8 cellular contexts compared by ENCODE assay signal in genomic region chr22:38398609-38399401, GRCh38. TPM values are rescaled to one million over a fixed set of nuclear protein-coding genes. Genes with fewer than 3 reads are reported as not detected.
DNase-seq lines count a peak whose midpoint lies in the region; ATAC-seq, FAIRE-seq and TF ChIP-seq lines count a peak whose summit lies in the region.

No MANE protein-coding gene starts in this region.

- H3K4me1 Mint-ChIP-seq in T-helper 2 cell treated with Interferon-gamma antibody and Interleukin-4, amounts not matched to agents 5 μg/mL and 100 μg/mL, for 36 hours (ENCODE audit: low read depth): peaks cover 35% of the 10 kb centered on the region
- peaks cover 16% of the 10 kb centered on the region for H3K4me1 Mint-ChIP-seq in astrocyte (ENCODE audit: low read depth, unreplicated experiment)

- ATAC-seq in GM21786 (IDR thresholded peaks at IDR 0.05; ENCODE audit: unreplicated experiment) (peak; percentile 41), GM19328 (IDR thresholded peaks at IDR 0.05; ENCODE audit: unreplicated experiment) (no peak)

- peak overlapping the region; percentile 75 for H2AFZ ChIP-seq in astrocyte (ENCODE audit: low read depth, low read length)

- no peaks in the 10 kb centered on the region for H3K36me3 Mint-ChIP-seq in T-helper 2 cell treated with Interferon-gamma antibody and Interleukin-4, amounts not matched to agents 5 μg/mL and 100 μg/mL, for 36 hours (ENCODE audit: low read depth)
- no peaks in the 10 kb centered on the region for H3K36me3 Mint-ChIP-seq in astrocyte (ENCODE audit: low read depth, unreplicated experiment)

- peak overlapping the region; percentile 93 for H3K4me2 ChIP-seq in astrocyte (ENCODE audit: low read length)

- H3K4me1 ChIP-seq in astrocyte (ENCODE audit: insufficient read depth, low read length): peaks cover 6% of the 10 kb centered on the region

- TF ChIP-seq CTCF in astrocyte (IDR thresholded peaks at IDR 0.05; ENCODE audit: insufficient read depth, low read depth, low read length) (no peak), retinal pigment epithelial cell (conservative IDR thresholded peaks at IDR 0.05; ENCODE audit: low read depth, low read length) (no peak)

- H3K4me3 Mint-ChIP-seq in T-helper 2 cell treated with Interferon-gamma antibody and Interleukin-4, amounts not matched to agents 5 μg/mL and 100 μg/mL, for 36 hours: peak overlapping the region; percentile 82
- H3K4me3 Mint-ChIP-seq in astrocyte (ENCODE audit: unreplicated experiment): peak overlapping the region; percentile 86

- H3K4me3 ChIP-seq in astrocyte (ENCODE audit: insufficient read depth, low read depth, low read length) (peak overlapping the region; percentile 73), retinal pigment epithelial cell (ENCODE audit: low read length) (peak overlapping the region; percentile 72)

- H3K36me3 ChIP-seq in astrocyte (ENCODE audit: insufficient read depth, low read length): no peaks in the 10 kb centered on the region

- peak overlapping the region; percentile 83 for H3K9ac ChIP-seq in astrocyte (ENCODE audit: low read length)

- peaks cover 20% of the 10 kb centered on the region for H3K27me3 Mint-ChIP-seq in T-helper 2 cell treated with Interferon-gamma antibody and Interleukin-4, amounts not matched to agents 5 μg/mL and 100 μg/mL, for 36 hours (ENCODE audit: low read depth)
- H3K27me3 Mint-ChIP-seq in astrocyte (ENCODE audit: low read depth, unreplicated experiment): peaks cover 4% of the 10 kb centered on the region

- FAIRE-seq in astrocyte (lab: Jason Lieb, UNC): no peak

- peak overlapping the region; percentile 85 for H3K27ac Mint-ChIP-seq in T-helper 2 cell treated with Interferon-gamma antibody and Interleukin-4, amounts not matched to agents 5 μg/mL and 100 μg/mL, for 36 hours
- H3K27ac Mint-ChIP-seq in astrocyte (ENCODE audit: unreplicated experiment): no peak overlapping the region

- peaks cover 33% of the 10 kb centered on the region for H3K79me2 ChIP-seq in astrocyte (ENCODE audit: insufficient read depth, low read length)

- peaks cover 5% of the 10 kb centered on the region for H4K20me1 ChIP-seq in astrocyte (ENCODE audit: insufficient read depth, low read length)

- H3K27me3 ChIP-seq in astrocyte (ENCODE audit: insufficient read depth, low read length): no peaks in the 10 kb centered on the region

- H3K9me3 ChIP-seq in astrocyte (ENCODE audit: insufficient read depth, low read depth, low read length): no peaks in the 10 kb centered on the region

- H3K27ac ChIP-seq in astrocyte (ENCODE audit: low read depth, low read length): peak overlapping the region; percentile 33

- DNase-seq in DMS153 (lab: John Stamatoyannopoulos, UW): peak; percentile 57
- peak; percentile 84 for DNase-seq in NAMALWA (ENCODE audit: low spot score)
- DNase-seq in T-helper 2 cell treated with Interferon-gamma antibody and Interleukin-4, amounts not matched to agents 5 μg/mL and 100 μg/mL, for 36 hours (ENCODE audit: low spot score): peak; percentile 76
- peak; percentile 33 for DNase-seq in astrocyte (ENCODE audit: low read depth)
- DNase-seq in hypothalamus (lab: John Stamatoyannopoulos, UW): peak; percentile 33 to 88 (median 73)
- DNase-seq in retinal pigment epithelial cell (ENCODE audit: low read depth): no peak

- H3K9me3 Mint-ChIP-seq in T-helper 2 cell treated with Interferon-gamma antibody and Interleukin-4, amounts not matched to agents 5 μg/mL and 100 μg/mL, for 36 hours: no peaks in the 10 kb centered on the region
- H3K9me3 Mint-ChIP-seq in astrocyte (ENCODE audit: unreplicated experiment): no peaks in the 10 kb centered on the region

RNA-seq across cellular contexts. Expression of gene KCNJ4, which starts 56.2 kb away (rescaled TPM):
- total RNA-seq in astrocyte: 0.19 and 0.30 TPM in 2 replicates
